In the genomic region with DNA sequence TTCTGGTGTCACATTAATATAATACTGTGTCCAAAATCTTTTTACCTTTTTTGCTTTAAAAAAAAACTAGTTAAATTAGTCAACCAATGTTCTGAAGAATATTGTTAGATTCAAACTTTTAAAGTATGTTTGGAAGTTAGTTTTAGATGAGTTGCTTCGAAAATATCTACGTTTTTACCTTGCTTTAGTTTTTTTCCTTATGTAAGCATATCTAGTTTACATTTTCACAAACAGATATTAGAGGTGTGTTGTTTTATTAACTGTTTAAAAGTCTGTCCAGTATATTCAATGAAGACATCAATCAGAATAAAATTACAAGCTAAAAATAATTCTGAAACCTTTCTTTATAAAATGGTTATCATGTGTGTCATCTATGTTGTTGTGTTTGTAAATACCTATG, we compare ENCODE assay signal across 23 cellular contexts.
DNase-seq lines count a peak whose midpoint lies in the region; FAIRE-seq and TF ChIP-seq lines count a peak whose summit lies in the region.
"Had no signal": no experiment of that assay in that cellular context is flagged by ENCODE, and none has a peak within 500 bp of the region (broad histone marks: within the 10 kb centered on the region; RNA-seq: fewer than 3 reads in every experiment).

No MANE protein-coding gene starts in this region.

- H3K27me3 ChIP-seq in breast epithelium: no peaks in the 10 kb centered on the region

- no peaks in the 10 kb centered on the region for H3K9me3 Mint-ChIP-seq in MCF 10A (ENCODE audit: unreplicated experiment)
- H3K9me3 Mint-ChIP-seq: CD8-positive, alpha-beta memory T cell had no signal

- no peaks in the 10 kb centered on the region for H3K27me3 Mint-ChIP-seq in MCF 10A (ENCODE audit: insufficient read depth, unreplicated experiment)
- H3K27me3 Mint-ChIP-seq: CD8-positive, alpha-beta memory T cell had no signal

- POLR2A ChIA-PET in MCF 10A (lab: Yijun Ruan, JAX): interaction anchor here (0.6 to 2.0 kb wide), 5 partner anchors 12 to 1052 kb away, joined by 3 to 8 read pairs (median 4); no protein-coding TSS in a partner anchor

- H3K36me3 ChIP-seq in breast epithelium: no peaks in the 10 kb centered on the region
- H3K36me3 ChIP-seq in kidney (ENCODE audit: control insufficient read depth in 1 of 2, insufficient read depth in 2 of 2, low read length in 2 of 2): no peaks in the 10 kb centered on the region

- no peak for TF ChIP-seq POLR2A in breast epithelium (IDR thresholded peaks at IDR 0.05)

- CTCF ChIA-PET in MCF 10A (lab: Yijun Ruan, JAX): interaction anchor here (0.5 to 2.7 kb wide), 33 partner anchors 7 to 1925 kb away, joined by 3 to 22 read pairs (median 4); a partner anchor contains a TSS

- no TSS peak for BruUV-seq in MCF 10A (replicated peaks; lab: Mats Ljungman, UMichigan)

- peak; percentile 14 for FAIRE-seq in colon (lab: Jason Lieb, UNC)
- peak; percentile 17 for FAIRE-seq in kidney (lab: Jason Lieb, UNC)
- FAIRE-seq: G401.6, GM12892 had no signal

- H3K9me3 ChIP-seq in breast epithelium (no peaks in the 10 kb centered on the region), kidney (ENCODE audit: control insufficient read depth in 1 of 2, low read length in 2 of 2) (no peaks in the 10 kb centered on the region)

- H3K4me3 ChIP-seq in breast epithelium (no peak overlapping the region), kidney (ENCODE audit: low read length in 2 of 2) (no peak overlapping the region)

- H3K36me3 Mint-ChIP-seq in MCF 10A (ENCODE audit: insufficient read depth, unreplicated experiment): no peaks in the 10 kb centered on the region
- H3K36me3 Mint-ChIP-seq: CD8-positive, alpha-beta memory T cell had no signal

- no peak for DNase-seq in breast epithelium (ENCODE audit: low spot score in 2 of 2)
- DNase-seq in MCF 10A (ENCODE audit: unreplicated experiment): no peak
- no peak for DNase-seq in kidney
- DNase-seq in caudate nucleus (lab: John Stamatoyannopoulos, UW): no peak
- no peak for DNase-seq in kidney tubule cell (ENCODE audit: low spot score)
- no peak for DNase-seq in T1000 (lab: John Stamatoyannopoulos, UW)
- DNase-seq in DMS114 treated with DMSO at 0.1 percent for 48 hours (lab: John Stamatoyannopoulos, UW; ENCODE audit: unreplicated experiment): no peak
- DNase-seq: AML-193; C1 segment of cervical spinal cord; Calu3; CD8-positive, alpha-beta memory T cell; KBM-7; NCI-H1092; NCI-H1436; NCI-H2029; NCI-H226; NCI-H524 treated with DMSO at 0.1 percent for 48 hours; NCI-H82; Right ventricle myocardium superior had no signal

- no peaks in the 10 kb centered on the region for H3K4me1 ChIP-seq in breast epithelium
- peaks cover 0 to 3% of the 10 kb centered on the region in 2 donors for H3K4me1 ChIP-seq in kidney (ENCODE audit: control insufficient read depth in 1 of 2, insufficient read depth in 1 of 2, low read depth in 1 of 2, low read length in 2 of 2)

- H3K4me3 Mint-ChIP-seq in MCF 10A (ENCODE audit: unreplicated experiment): no peak overlapping the region
- H3K4me3 Mint-ChIP-seq: CD8-positive, alpha-beta memory T cell had no signal

- H3K9ac ChIP-seq in kidney (ENCODE audit: low read length in 2 of 2): no peak overlapping the region

- TF ChIP-seq CTCF in breast epithelium (IDR thresholded peaks at IDR 0.05) (no peak), MCF 10A (IDR thresholded peaks at IDR 0.05; ENCODE audit: unreplicated experiment) (no peak), kidney (IDR thresholded peaks at IDR 0.05; ENCODE audit: borderline replicate concordance, extremely low read depth, insufficient read depth) (no peak)

- H3K27ac ChIP-seq in breast epithelium (peak overlapping the region; percentile 36 to 52), kidney (ENCODE audit: low read depth in 2 of 2, low read length in 2 of 2) (no peak overlapping the region), caudate nucleus (ENCODE audit: low read depth, low read length) (no peak overlapping the region)
- H3K27ac ChIP-seq: 22Rv1 had no signal

- H3K27ac Mint-ChIP-seq in MCF 10A (ENCODE audit: low read depth, unreplicated experiment): no peak overlapping the region
- H3K27ac Mint-ChIP-seq: CD8-positive, alpha-beta memory T cell had no signal

- intact Hi-C loops in breast epithelium (cut with DNase I; ENCODE audit: low total_unique reads) (no loop called here), MCF 10A (cut with micrococcal nuclease) (loop anchor here (5.0 to 10.0 kb wide), 5 partner anchors 335 to 1928 kb away; no protein-coding TSS in a partner anchor), kidney (cut with DNase I) (no loop called here)

- H3K4me1 Mint-ChIP-seq in MCF 10A (ENCODE audit: insufficient read depth, unreplicated experiment): no peaks in the 10 kb centered on the region
- H3K4me1 Mint-ChIP-seq: CD8-positive, alpha-beta memory T cell had no signal

Comparison
In these comparisons a context has a peak if more than half of its experiments do, and no peak if none do; other contexts are left out.
1. H3K27ac ChIP-seq: peak in breast epithelium (2 of 2); none in kidney (0 of 2) and caudate nucleus (single experiment).